8 cellular contexts compared by ENCODE assay signal in the genomic region with DNA sequence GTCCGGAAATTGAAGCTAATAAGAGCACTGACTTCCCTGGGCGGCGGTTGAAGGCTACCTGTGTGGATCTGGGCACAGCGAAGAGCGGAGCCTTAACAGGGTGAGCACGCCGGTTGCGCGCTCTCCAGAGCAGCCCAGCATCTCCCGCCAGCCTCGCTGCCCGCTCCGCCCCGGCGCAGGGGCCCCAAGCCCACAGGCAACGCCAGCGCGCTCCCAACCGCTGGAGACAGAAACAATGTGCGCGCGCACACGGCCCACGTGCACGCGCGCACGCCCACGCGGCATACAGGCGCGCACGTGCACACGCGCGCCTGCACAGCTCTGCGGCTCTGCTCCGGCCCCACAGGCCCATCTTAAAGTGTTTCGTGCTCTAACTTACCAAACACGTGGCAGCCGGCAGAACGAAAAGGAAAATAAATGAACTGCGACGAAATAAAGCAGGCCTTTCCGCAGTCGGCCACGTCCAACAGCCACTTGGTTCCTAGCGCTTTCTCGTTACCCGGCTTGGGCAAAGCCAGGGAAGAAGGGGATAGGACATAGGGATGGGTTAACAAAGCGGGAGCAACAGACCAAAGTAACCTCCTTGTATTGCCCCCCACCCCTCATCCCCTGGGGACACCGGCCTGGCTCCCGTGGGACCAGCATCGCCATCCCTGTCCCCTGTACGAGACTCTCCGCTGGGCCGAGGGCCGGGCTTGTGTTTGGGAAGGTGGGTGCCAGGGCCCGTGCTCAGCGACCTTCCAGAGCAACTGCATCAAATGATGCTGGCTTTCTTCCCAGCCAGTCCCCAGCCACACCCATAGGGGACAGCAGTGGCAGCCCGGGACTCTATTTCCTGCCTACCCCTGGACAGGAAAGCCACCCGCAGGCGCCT.
A peak's percentile ranks its signal among the peaks of the same experiment; 100 is the strongest.
DNase-seq lines count a peak whose midpoint lies in the region; ATAC-seq and TF ChIP-seq lines count a peak whose summit lies in the region.

No MANE protein-coding gene starts in this region.

- TF ChIP-seq EP300 in stomach (IDR thresholded peaks at IDR 0.05): no peak

- H4K20me1 ChIP-seq in fibroblast of lung (ENCODE audit: control insufficient read depth, extremely low read depth, insufficient read depth, low read length): no peaks in the 10 kb centered on the region

- intact Hi-C loops in stomach (cut with DNase I; ENCODE audit: low total_unique reads): no loop called here

- peak overlapping the region; percentile 80 for H2AFZ ChIP-seq in fibroblast of lung (ENCODE audit: low read length)

- peaks cover 17% of the 10 kb centered on the region for H3K27me3 ChIP-seq in HUES64 (ENCODE audit: insufficient read depth, low read length)
- no peaks in the 10 kb centered on the region for H3K27me3 ChIP-seq in fibroblast of lung (ENCODE audit: control insufficient read depth, insufficient read depth, low read length)
- H3K27me3 ChIP-seq in muscle layer of duodenum (ENCODE audit: low read depth, low read length): peaks cover 14% of the 10 kb centered on the region
- H3K27me3 ChIP-seq in stomach: peaks cover 0 to 23% (median 17%) of the 10 kb centered on the region in 3 donors

- H3K4me2 ChIP-seq in fibroblast of lung (ENCODE audit: extremely low read depth, insufficient read depth, low read length): peak overlapping the region; percentile 91

- no peaks in the 10 kb centered on the region for H3K79me2 ChIP-seq in fibroblast of lung (ENCODE audit: control insufficient read depth, insufficient read depth, low read length)

- no peak for ATAC-seq in HG03039 (IDR thresholded peaks at IDR 0.05; ENCODE audit: unreplicated experiment)
- ATAC-seq in HG02610 (IDR thresholded peaks at IDR 0.05; ENCODE audit: unreplicated experiment): no peak

- H3K9me3 ChIP-seq in HUES64 (ENCODE audit: insufficient read depth, low read depth, low read length) (no peaks in the 10 kb centered on the region), fibroblast of lung (ENCODE audit: control insufficient read depth, insufficient read depth, low read depth, low read length) (no peaks in the 10 kb centered on the region), muscle layer of duodenum (ENCODE audit: control insufficient read depth in 1 of 2, low read length in 2 of 2) (no peaks in the 10 kb centered on the region), stomach (no peaks in the 10 kb centered on the region)

- TF ChIP-seq POLR2A in stomach (IDR thresholded peaks at IDR 0.05): no peak

- H3K4me3 ChIP-seq in HUES64 (ENCODE audit: low read length) (peak overlapping the region; percentile 57), fibroblast of lung (replicated peaks in 1 of 4; ENCODE audit: control extremely low read depth in 1 of 4, insufficient read depth in 1 of 4, low read depth in 3 of 4, low read length in 4 of 4) (peak overlapping the region; percentile 41 to 64 (median 60)), muscle layer of duodenum (ENCODE audit: low read depth in 1 of 2, low read length in 2 of 2) (peak overlapping the region; percentile 53 to 75), stomach (peak overlapping the region; percentile 43 to 65 (median 51))

- WGBS in HUES64: 14% methylated on average over 62 of the region's 63 CpGs
- 5 to 18% (median 8%) methylated on average over 32 to 63 of the region's 63 CpGs for WGBS in stomach, 5 donors

- H3K9ac ChIP-seq in HUES64 (ENCODE audit: low read depth, low read length): peak overlapping the region; percentile 70
- H3K9ac ChIP-seq in fibroblast of lung (ENCODE audit: insufficient read depth, low read length): peak overlapping the region; percentile 33

- H3K4me1 ChIP-seq in HUES64 (ENCODE audit: insufficient read depth, low read length) (peaks cover 23% of the 10 kb centered on the region; the same call in 1 of the 2 replicates), fibroblast of lung (ENCODE audit: control insufficient read depth, extremely low read depth, insufficient read depth, low read length) (peaks cover 2% of the 10 kb centered on the region), muscle layer of duodenum (ENCODE audit: control insufficient read depth in 1 of 2, insufficient read depth in 2 of 2, low read length in 2 of 2) (peaks cover 0 to 14% of the 10 kb centered on the region in 2 donors), stomach (peaks cover 12 to 28% (median 21%) of the 10 kb centered on the region in 4 donors)

- H3K36me3 ChIP-seq in HUES64 (ENCODE audit: insufficient read depth, low read length): no peaks in the 10 kb centered on the region
- no peaks in the 10 kb centered on the region for H3K36me3 ChIP-seq in fibroblast of lung (ENCODE audit: control insufficient read depth, insufficient read depth, low read length)
- H3K36me3 ChIP-seq in muscle layer of duodenum (ENCODE audit: control insufficient read depth in 1 of 2, insufficient read depth in 2 of 2, low read length in 2 of 2): no peaks in the 10 kb centered on the region
- H3K36me3 ChIP-seq in stomach: no peaks in the 10 kb centered on the region

- DNase-seq in GM04504 (ENCODE audit: low read depth): peak; percentile 35
- peak; percentile 57 for DNase-seq in activated T-cell treated with anti-CD3 and anti-CD28 coated beads for 48 hours (ENCODE audit: low read depth)
- DNase-seq in fibroblast of lung (ENCODE audit: low read depth in 2 of 2): peak; percentile 75 to 81
- peak; percentile 52 for DNase-seq in stomach

- no peak for TF ChIP-seq CTCF in fibroblast of lung (conservative IDR thresholded peaks at IDR 0.05 in 1 of 2, IDR thresholded peaks at IDR 0.05 in 1 of 2; ENCODE audit: low read depth in 1 of 2, low read length in 2 of 2)
- TF ChIP-seq CTCF in stomach (IDR thresholded peaks at IDR 0.05): no peak

- H3K27ac ChIP-seq in HUES64 (ENCODE audit: low read depth, low read length) (peak overlapping the region; percentile 50; the same call in 1 of the 2 replicates), fibroblast of lung (ENCODE audit: insufficient read depth, low read length) (no peak overlapping the region), muscle layer of duodenum (ENCODE audit: low read length) (no peak overlapping the region), stomach (peak overlapping the region in 4 of 5 donors; percentile 1 to 54 (median 40))

Comparison
In these comparisons a context has a peak if more than half of its experiments do, and no peak if none do; other contexts are left out.
1. H3K27ac ChIP-seq: peak in HUES64 (single experiment) and stomach (4 of 5); none in fibroblast of lung (single experiment) and muscle layer of duodenum (single experiment).
2. Peak in every context shown above with its lines, with median percentiles within 50 percentile points of each other: DNase-seq and H3K4me3 ChIP-seq.